ENCODE assay signal across 8 cellular contexts in genomic region chr5:90932052-90932699, GRCh38.
DNase-seq lines count a peak whose midpoint lies in the region; ATAC-seq and TF ChIP-seq lines count a peak whose summit lies in the region.

No MANE protein-coding gene starts in this region.

- ATAC-seq in HG02970 (IDR thresholded peaks at IDR 0.05; ENCODE audit: low FRiP score, unreplicated experiment) = no peak
- no peak for ATAC-seq in HG02642 (IDR thresholded peaks at IDR 0.05; ENCODE audit: poor library complexity, unreplicated experiment)

- peak; percentile 62 for DNase-seq in Caki2 (ENCODE audit: low read depth)
- DNase-seq in GM19238 (ENCODE audit: insufficient read length, low spot score) = peak; percentile 10
- DNase-seq in LoVo (ENCODE audit: low spot score) = peak; percentile 66
- DNase-seq in fibroblast of pulmonary artery (ENCODE audit: low read depth) = peak; percentile 81
- DNase-seq in neural crest cell (ENCODE audit: low read depth, low spot score) = peak; percentile 42

- in situ Hi-C loops in Caki2 (cut with HindIII; ENCODE audit: low pct_unique_long_range_greater_than_20kb, low sequenced_read_pairs) = no loop called here

- peaks cover 11% of the 10 kb centered on the region for H3K36me3 Mint-ChIP-seq in neural crest cell (ENCODE audit: low read depth)

- no peaks in the 10 kb centered on the region for H3K27me3 Mint-ChIP-seq in neural crest cell (ENCODE audit: low read depth)

- H3K4me3 Mint-ChIP-seq in neural crest cell = peak overlapping the region; percentile 83

- no peak overlapping the region for H3K27ac Mint-ChIP-seq in neural crest cell (ENCODE audit: unreplicated experiment)

- TF ChIP-seq CTCF in WI38 (IDR thresholded peaks at IDR 0.05; ENCODE audit: low read depth, low read length) (peak; percentile 52), fibroblast of pulmonary artery (IDR thresholded peaks at IDR 0.05; ENCODE audit: low read length, missing control alignments) (peak; percentile 87), neural crest cell (conservative IDR thresholded peaks at IDR 0.05) (peak; percentile 78)

- H3K4me3 ChIP-seq in WI38 (ENCODE audit: low read depth, low read length) (no peak overlapping the region), fibroblast of pulmonary artery (replicated peaks; ENCODE audit: low read depth, low read length) (no peak overlapping the region)

- H3K4me1 Mint-ChIP-seq in neural crest cell = peaks cover 20% of the 10 kb centered on the region

- peaks cover 3% of the 10 kb centered on the region for H3K9me3 Mint-ChIP-seq in neural crest cell

Comparison
In these comparisons a context has a peak if more than half of its experiments do, and no peak if none do; other contexts are left out.
1. DNase-seq: peak in every context shown above with its lines; median percentile 81 in fibroblast of pulmonary artery; 66 in LoVo; 62 in Caki2; 42 in neural crest cell; 10 in GM19238.